In genomic region chrX:44542567-44543325, GRCh38 we compare ENCODE assay signal across 8 cellular contexts. TPM values are rescaled to one million over a fixed set of nuclear protein-coding genes. Genes with fewer than 3 reads are reported as not detected.
DNase-seq lines count a peak whose midpoint lies in the region; ATAC-seq and TF ChIP-seq lines count a peak whose summit lies in the region.

TSS of gene FUNDC1 (minus strand) at chrX:44542859. CDS start at chrX:44542832, 27 bp downstream.

- ATAC-seq in GM19351 (IDR thresholded peaks at IDR 0.05; ENCODE audit: unreplicated experiment) (peak; percentile 96), HG03521 (IDR thresholded peaks at IDR 0.05; ENCODE audit: unreplicated experiment) (peak; percentile 96)

- DNase-seq in NCI-H748 treated with DMSO at 0.1 percent for 48 hours (lab: John Stamatoyannopoulos, UW) (peak; percentile 85), dermis blood vessel endothelial cell (peak; percentile 92)
- DNase-seq in activated CD4-positive, alpha-beta T cell treated with anti-CD3 and anti-CD28 coated beads, Interleukin-2, amount 50 U/mL, for 48 hours = peak; percentile 87 to 90
- DNase-seq in stimulated activated CD4-positive, alpha-beta T cell treated with anti-CD3 and anti-CD28 coated beads, Interleukin-4, amount 100 ng/mL, for 24 hours = peak; percentile 90

- H3K4me3 ChIP-seq in liver (ENCODE audit: low read depth in 1 of 3, low read length in 3 of 3) = peak within 1 kb of the TSS; percentile 77 to 92 (median 79)

- no peaks in the 10 kb centered on the region for H3K9me3 ChIP-seq in liver (ENCODE audit: control insufficient read depth in 4 of 4, low read length in 3 of 4)

- H3K27me3 ChIP-seq in liver (ENCODE audit: control insufficient read depth in 4 of 4, insufficient read depth in 4 of 4, low read length in 3 of 4) = no peaks in the 10 kb centered on the region

- TF ChIP-seq CTCF in C4-2B (conservative IDR thresholded peaks at IDR 0.05) = no peak
- peak; percentile 25 for TF ChIP-seq CTCF in liver (IDR thresholded peaks at IDR 0.05; ENCODE audit: low read depth, low read length, missing input control)

- H3K36me3 ChIP-seq in liver (ENCODE audit: control insufficient read depth in 4 of 4, insufficient read depth in 3 of 4, low read depth in 1 of 4, low read length in 3 of 4) = no peaks in the 10 kb centered on the region

- peak within 1 kb of the TSS; percentile 32 to 84 for H3K9ac ChIP-seq in liver (ENCODE audit: low read depth in 1 of 2, low read length in 2 of 2)

- under 1% methylated on average over 35 of the region's 35 CpGs for WGBS in liver

- TF ChIP-seq RAD21 in liver (IDR thresholded peaks at IDR 0.05) = peak; percentile 42 to 55

- H3K27ac ChIP-seq in C4-2B (peak within 1 kb of the TSS; percentile 94), liver (ENCODE audit: low read depth in 1 of 2, low read length in 2 of 2) (peak within 1 kb of the TSS; percentile 55 to 57)

- H3K4me1 ChIP-seq in liver (ENCODE audit: control insufficient read depth in 4 of 4, insufficient read depth in 4 of 4, low read length in 3 of 4) = peaks cover 3 to 9% (median 6%) of the 10 kb centered on the region in 4 donors

TF ChIP-seq in liver, 16 proteins besides CTCF, POLR2A, EP300 and RAD21:
- TF ChIP-seq JUND (IDR thresholded peaks at IDR 0.05) (no peak), MAX (IDR thresholded peaks at IDR 0.05) (no peak), REST (IDR thresholded peaks at IDR 0.05) (peak; percentile 36), NR2F2 (IDR thresholded peaks at IDR 0.05) (no peak), HNF4A (conservative IDR thresholded peaks at IDR 0.05) (peak in 1 of 2 donors; percentile 8), FOXA1 (IDR thresholded peaks at IDR 0.05) (no peak), HNF4G (IDR thresholded peaks at IDR 0.05) (no peak), TAF1 (conservative IDR thresholded peaks at IDR 0.05) (peak; percentile 57), ZBTB33 (IDR thresholded peaks at IDR 0.05) (peak; percentile 98), YY1 (IDR thresholded peaks at IDR 0.05) (peak; percentile 78), SP1 (IDR thresholded peaks at IDR 0.05) (peak; percentile 7)

RNA-seq across cellular contexts. Expression of gene FUNDC1, which starts in this region (rescaled TPM):
- total RNA-seq in dermis blood vessel endothelial cell (9.9 and 10.2 TPM in 2 replicates), liver (1 to 10 TPM; 3.1 to 4.6 TPM)
- polyA plus RNA-seq in liver = 1 to 10 TPM; 4.8 to 6.2 TPM

Comparison
In these comparisons a context has a peak if more than half of its experiments do, and no peak if none do; other contexts are left out.
1. Peak in every context shown above with its lines: DNase-seq, ATAC-seq, H3K4me3 ChIP-seq and H3K27ac ChIP-seq.